22 cellular contexts compared by ENCODE assay signal in the genomic region with DNA sequence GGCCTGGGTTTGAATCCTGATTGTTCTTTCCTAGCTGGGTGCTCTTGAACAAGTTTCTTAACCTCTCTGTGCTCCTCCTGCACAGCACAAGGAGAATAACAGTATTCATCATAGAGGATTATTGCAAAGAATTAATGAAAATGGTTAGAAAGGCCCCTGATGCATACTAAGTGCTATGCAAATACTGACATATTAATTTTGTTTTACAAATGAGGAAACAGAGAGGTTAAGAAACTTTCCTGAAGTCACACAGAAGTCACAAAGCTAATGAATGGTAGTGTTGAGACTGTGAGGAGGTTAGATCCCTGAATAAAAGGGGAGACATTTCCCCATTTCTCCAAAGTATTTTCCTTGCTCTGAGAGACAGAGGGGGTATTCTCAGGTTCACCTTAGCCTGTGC.
"Had no signal": no experiment of that assay in that cellular context is flagged by ENCODE, and none has a peak within 500 bp of the region (broad histone marks: within the 10 kb centered on the region; RNA-seq: fewer than 3 reads in every experiment).

No MANE protein-coding gene starts in this region.

- H3K36me3 ChIP-seq: brain microvascular endothelial cell, cardiac muscle cell, MG63 had no signal

- H3K27me3 Mint-ChIP-seq: activated B cell treated with CpG ODN at 0.5 μM for 24 hours; activated CD4-positive, alpha-beta memory T cell treated with anti-CD3 and anti-CD28 coated beads for 36 hours; activated CD4-positive, alpha-beta T cell treated with anti-CD3 and anti-CD28 coated beads, Interleukin-2, amount 10 ng/mL, durations not matched to agents 7 days and 5 days had no signal

- DNase-seq: activated B cell treated with CpG ODN at 0.5 μM for 24 hours; activated CD4-positive, alpha-beta memory T cell treated with anti-CD3 and anti-CD28 coated beads for 36 hours; activated CD4-positive, alpha-beta T cell treated with anti-CD3 and anti-CD28 coated beads for 1 hour; activated CD4-positive, alpha-beta T cell treated with anti-CD3 and anti-CD28 coated beads, Interleukin-2, amount 10 ng/mL, durations not matched to agents 7 days and 5 days; activated CD8-positive, alpha-beta memory T cell treated with anti-CD3 and anti-CD28 coated beads for 24 hours; activated effector memory CD4-positive, alpha-beta T cell treated with anti-CD3 and anti-CD28 coated beads, Interleukin-2, amount 50 U/mL, for 16 hours; activated naive CD4-positive, alpha-beta T cell treated with Interleukin-2 at 50 U/mL for 16 hours; activated T-cell treated with anti-CD3 and anti-CD28 coated beads, Interleukin-2, amount 50 U/mL, for 4 hours; amygdala; MG63; NCI-H1105; NCI-H1436; NCI-H2081; NCI-H510A treated with DMSO at 0.1 percent for 48 hours; PC-9; SHP77 treated with DMSO at 0.1 percent for 48 hours; T-helper 17 cell; T-helper 9 cell had no signal

- H3K27me3 ChIP-seq: brain microvascular endothelial cell, cardiac muscle cell had no signal

- H3K4me1 Mint-ChIP-seq: activated B cell treated with CpG ODN at 0.5 μM for 24 hours; activated CD4-positive, alpha-beta T cell treated with anti-CD3 and anti-CD28 coated beads, Interleukin-2, amount 10 ng/mL, durations not matched to agents 7 days and 5 days; T-helper 17 cell had no signal

- H3K27ac Mint-ChIP-seq: activated B cell treated with CpG ODN at 0.5 μM for 24 hours; activated CD4-positive, alpha-beta memory T cell treated with anti-CD3 and anti-CD28 coated beads for 36 hours; activated CD4-positive, alpha-beta T cell treated with anti-CD3 and anti-CD28 coated beads, Interleukin-2, amount 10 ng/mL, durations not matched to agents 7 days and 5 days; activated naive CD4-positive, alpha-beta T cell treated with anti-CD3 and anti-CD28 coated beads, Interleukin-2, amount 50 U/mL, for 72 hours; T-helper 17 cell had no signal

- H3K4me3 Mint-ChIP-seq: activated B cell treated with CpG ODN at 0.5 μM for 24 hours; activated CD4-positive, alpha-beta memory T cell treated with anti-CD3 and anti-CD28 coated beads for 36 hours; activated CD4-positive, alpha-beta T cell treated with anti-CD3 and anti-CD28 coated beads, Interleukin-2, amount 10 ng/mL, durations not matched to agents 7 days and 5 days; activated T-cell treated with anti-CD3 and anti-CD28 coated beads, Interleukin-2, amount 50 U/mL, for 4 hours; T-helper 17 cell had no signal

- H3K27ac ChIP-seq: brain microvascular endothelial cell, cardiac muscle cell, KMS-11, PC-9 had no signal

- H3K9ac ChIP-seq: KMS-11 had no signal

- H3K4me3 ChIP-seq: cardiac muscle cell, MG63, PC-9 had no signal

- ATAC-seq: activated naive CD4-positive, alpha-beta T cell treated with anti-CD3 and anti-CD28 coated beads, Interleukin-2, amount 50 U/mL, for 72 hours; activated T-cell treated with anti-CD3 and anti-CD28 coated beads, Interleukin-2, amount 50 U/mL, for 4 hours; T-helper 17 cell had no signal

- H2AFZ ChIP-seq: PC-9 had no signal

- H3K4me2 ChIP-seq: KMS-11, PC-9 had no signal

- H3K36me3 Mint-ChIP-seq: activated CD4-positive, alpha-beta memory T cell treated with anti-CD3 and anti-CD28 coated beads for 36 hours; activated naive CD4-positive, alpha-beta T cell treated with anti-CD3 and anti-CD28 coated beads, Interleukin-2, amount 50 U/mL, for 72 hours had no signal
